ENCODE assay signal across 34 cellular contexts in genomic region chr17:61715348-61715747, GRCh38.
"Had no signal": no experiment of that assay in that cellular context is flagged by ENCODE, and none has a peak within 500 bp of the region (broad histone marks: within the 10 kb centered on the region; RNA-seq: fewer than 3 reads in every experiment).

No MANE protein-coding gene starts in this region.

- DNase-seq: Karpas-422, Kasumi-1, MG63, MM.1S, MV-4-11, NCI-H1048, NCI-H1092, NCI-H1092 treated with DMSO at 0.1 percent for 48 hours, NCI-H1105, NCI-H1105 treated with DMSO at 0.1 percent for 48 hours, NCI-H1417, NCI-H1417 treated with DMSO at 0.1 percent for 48 hours, NCI-H1436, NCI-H1436 treated with DMSO at 0.1 percent for 48 hours, NCI-H146, NCI-H1694, NCI-H1694 treated with DMSO at 0.1 percent for 48 hours, NCI-H187, NCI-H187 treated with DMSO at 0.1 percent for 48 hours, NCI-H1930, NCI-H2029, NCI-H2029 treated with DMSO at 0.1 percent for 48 hours, NCI-H2081, NCI-H2081 treated with DMSO at 0.1 percent for 48 hours, NCI-H2107, NCI-H2171, NCI-H2171 treated with DMSO at 0.1 percent for 48 hours, NCI-H2227 treated with DMSO at 0.1 percent for 48 hours, NCI-H226, NCI-H345, NCI-H446, NCI-H446 treated with DMSO at 0.1 percent for 48 hours, NCI-H510A, NCI-H510A treated with DMSO at 0.1 percent for 48 hours had no signal

- H3K27me3 ChIP-seq: MG63 had no signal

- H3K4me3 ChIP-seq: MG63 had no signal
